8 cellular contexts compared by ENCODE assay signal in the genomic region with DNA sequence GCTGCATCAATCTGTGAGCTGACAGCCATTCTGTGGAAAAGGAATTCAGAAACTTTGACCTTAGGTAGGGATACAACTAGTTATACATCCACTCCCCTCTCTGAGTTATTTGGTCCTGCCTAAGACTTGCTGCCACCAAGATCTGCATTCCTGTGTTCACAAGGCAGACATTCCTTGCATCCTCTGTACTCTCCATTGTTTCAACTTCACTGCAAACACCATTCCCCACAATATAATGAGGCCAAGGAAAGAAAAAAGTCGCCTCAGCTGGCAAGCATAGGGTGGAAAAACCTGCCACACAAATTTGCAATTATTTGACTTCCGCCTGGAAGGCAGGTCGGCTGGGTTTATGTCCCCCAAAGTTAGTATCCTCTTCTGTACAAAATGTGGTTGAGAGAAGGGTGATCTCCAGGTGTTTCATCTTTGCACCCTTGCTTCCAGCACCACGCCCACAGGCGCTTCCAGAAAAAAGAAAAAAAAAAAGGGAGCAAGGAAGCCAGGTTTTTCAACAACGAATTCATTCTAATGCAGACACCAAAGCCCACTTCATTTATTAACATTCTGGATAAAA. TPM values are rescaled to one million over a fixed set of nuclear protein-coding genes. Genes with fewer than 3 reads are reported as not detected.
DNase-seq lines count a peak whose midpoint lies in the region; ATAC-seq and TF ChIP-seq lines count a peak whose summit lies in the region.

No MANE protein-coding gene starts in this region.

- H3K4me3 Mint-ChIP-seq in activated CD8-positive, alpha-beta memory T cell treated with anti-CD3 and anti-CD28 coated beads, Interleukin-2, amount 10 ng/mL, durations not matched to agents 7 days and 5 days: peak overlapping the region; percentile 77

- no peaks in the 10 kb centered on the region for H3K9me3 Mint-ChIP-seq in activated CD8-positive, alpha-beta memory T cell treated with anti-CD3 and anti-CD28 coated beads, Interleukin-2, amount 10 ng/mL, durations not matched to agents 7 days and 5 days (ENCODE audit: low read depth)

- TF ChIP-seq CTCF in tibial artery (IDR thresholded peaks at IDR 0.05): no peak

- peaks cover 13% of the 10 kb centered on the region for H3K27me3 Mint-ChIP-seq in activated CD8-positive, alpha-beta memory T cell treated with anti-CD3 and anti-CD28 coated beads, Interleukin-2, amount 10 ng/mL, durations not matched to agents 7 days and 5 days

- no peak for DNase-seq in activated CD8-positive, alpha-beta memory T cell treated with anti-CD3 and anti-CD28 coated beads, Interleukin-2, amount 10 ng/mL, durations not matched to agents 7 days and 5 days
- no peak for DNase-seq in activated CD8-positive, alpha-beta memory T cell treated with anti-CD3 and anti-CD28 coated beads, Interleukin-2, amount 50 U/mL, for 48 hours
- peak; percentile 60 for DNase-seq in left kidney (ENCODE audit: low read depth, low spot score)
- no peak for DNase-seq in tibial artery
- DNase-seq in DMS114 treated with DMSO at 0.1 percent for 48 hours (lab: John Stamatoyannopoulos, UW; ENCODE audit: unreplicated experiment): no peak
- DNase-seq in occipital lobe (lab: John Stamatoyannopoulos, UW): no peak

- H3K4me1 Mint-ChIP-seq in activated CD8-positive, alpha-beta memory T cell treated with anti-CD3 and anti-CD28 coated beads, Interleukin-2, amount 10 ng/mL, durations not matched to agents 7 days and 5 days: peaks cover 45% of the 10 kb centered on the region

- H3K4me3 ChIP-seq in tibial artery: peak overlapping the region; percentile 65 to 96

- no peaks in the 10 kb centered on the region for H3K36me3 Mint-ChIP-seq in activated CD8-positive, alpha-beta memory T cell treated with anti-CD3 and anti-CD28 coated beads, Interleukin-2, amount 10 ng/mL, durations not matched to agents 7 days and 5 days

- H3K36me3 ChIP-seq in tibial artery: no peaks in the 10 kb centered on the region

- H3K9me3 ChIP-seq in tibial artery: no peaks in the 10 kb centered on the region

- H3K27me3 ChIP-seq in tibial artery: no peaks in the 10 kb centered on the region

- intact Hi-C loops in tibial artery (cut with DNase I; ENCODE audit: low total_unique reads): loop anchor here (5.0 kb wide), 1 partner anchor 562 kb away; a partner anchor contains a TSS

- CTCF ChIA-PET in activated CD8-positive, alpha-beta memory T cell treated with anti-CD3 and anti-CD28 coated beads, Interleukin-2, amount 10 ng/mL, durations not matched to agents 7 days and 5 days (lab: Charles Lee): interaction anchor here (1.2 to 7.3 kb wide), 6 partner anchors 15 to 313 kb away, joined by 3 to 171 read pairs (median 4); no protein-coding TSS in a partner anchor

- H3K27ac Mint-ChIP-seq in activated CD8-positive, alpha-beta memory T cell treated with anti-CD3 and anti-CD28 coated beads, Interleukin-2, amount 10 ng/mL, durations not matched to agents 7 days and 5 days: peak overlapping the region; percentile 33

- ATAC-seq in activated CD8-positive, alpha-beta memory T cell treated with anti-CD3 and anti-CD28 coated beads, Interleukin-2, amount 10 ng/mL, durations not matched to agents 7 days and 5 days: no peak
- no peak for ATAC-seq in GM21737 (IDR thresholded peaks at IDR 0.05; ENCODE audit: unreplicated experiment)

- H3K27ac ChIP-seq in angular gyrus (ENCODE audit: low read depth, low read length) (peak overlapping the region; percentile 93), tibial artery (peak overlapping the region; percentile 93 to 94)

- peaks cover 0 to 74% (median 40%) of the 10 kb centered on the region in 4 donors for H3K4me1 ChIP-seq in tibial artery

RNA-seq across cellular contexts. Expression of a gene that starts 0.7 kb away (rescaled TPM):
- 1 to 10 TPM; 2.8 to 7.0 TPM for total RNA-seq in activated CD8-positive, alpha-beta memory T cell treated with anti-CD3 and anti-CD28 coated beads, Interleukin-2, amount 10 ng/mL, durations not matched to agents 7 days and 5 days
- 23.9 TPM for total RNA-seq in occipital lobe
